ENCODE assay signal across 13 cellular contexts in the genomic region with DNA sequence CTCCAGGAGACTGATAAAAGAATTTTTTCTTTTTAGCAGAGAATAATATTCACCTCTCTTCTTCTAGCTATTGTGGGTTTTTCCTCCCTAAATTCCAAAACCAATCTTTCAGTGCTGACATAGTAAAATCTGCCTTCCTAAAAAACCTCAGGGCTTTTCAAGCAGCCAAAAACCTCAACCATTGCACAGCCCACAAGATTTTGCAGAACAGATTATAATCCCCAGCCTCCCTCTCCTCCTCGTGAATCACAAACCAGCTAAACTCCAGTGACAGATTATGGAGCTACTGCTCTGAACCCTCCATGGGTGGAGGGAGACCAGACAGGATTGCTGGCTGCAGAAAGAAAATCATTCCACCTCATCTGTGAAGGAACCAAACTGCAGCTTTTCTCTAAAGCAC.
"Had no signal": no experiment of that assay in that cellular context is flagged by ENCODE, and none has a peak within 500 bp of the region (broad histone marks: within the 10 kb centered on the region; RNA-seq: fewer than 3 reads in every experiment).

No MANE protein-coding gene starts in this region.

- ATAC-seq: activated CD4-positive, alpha-beta T cell treated with anti-CD3 and anti-CD28 coated beads for 36 hours; activated naive CD8-positive, alpha-beta T cell treated with anti-CD3 and anti-CD28 coated beads, Interleukin-2, amount 50 U/mL, for 24 hours; sciatic nerve; stimulated activated naive CD8-positive, alpha-beta T cell treated with anti-CD3 and anti-CD28 coated beads, Interleukin-15, Interleukin-2, amounts not matched to agents 100 U/mL and 50 U/mL, for 24 hours; T-cell had no signal

- H3K27ac ChIP-seq: WERI-Rb-1 had no signal

- DNase-seq: activated CD4-positive, alpha-beta T cell treated with anti-CD3 and anti-CD28 coated beads for 36 hours; activated naive CD4-positive, alpha-beta T cell treated with Interleukin-2 at 50 U/mL for 16 hours; activated naive CD8-positive, alpha-beta T cell treated with anti-CD3 and anti-CD28 coated beads, Interleukin-2, amount 50 U/mL, for 24 hours; central memory CD4-positive, alpha-beta T cell; effector memory CD4-positive, alpha-beta T cell; glutamatergic neuron; immature natural killer cell; mesenchymal stem cell; stimulated activated CD4-positive, alpha-beta T cell treated with anti-CD3 and anti-CD28 coated beads, Interleukin-2, amount 100 ng/mL, for 24 hours; stimulated activated naive CD8-positive, alpha-beta T cell treated with anti-CD3 and anti-CD28 coated beads, Interleukin-15, Interleukin-2, amounts not matched to agents 100 U/mL and 50 U/mL, for 24 hours; T-cell; WERI-Rb-1 had no signal

- H3K36me3 ChIP-seq: WERI-Rb-1 had no signal
